1 cellular context compared by ENCODE assay signal in genomic region chr5:129094924-129095797, GRCh38.
TF ChIP-seq lines count a peak whose summit lies in the region.

No MANE protein-coding gene starts in this region.

TF ChIP-seq in K562, 482 proteins besides CTCF, POLR2A, EP300 and RAD21 (continued from another document and continues in another):
- TF ChIP-seq MBD1 (CRISPR knock-in tag; IDR thresholded peaks at IDR 0.05) (no peak), ZNF586 (CRISPR knock-in tag; conservative IDR thresholded peaks at IDR 0.05) (no peak), USF2 (CRISPR knock-in tag; IDR thresholded peaks at IDR 0.05) (0 out of 2 replicates have a peak, but pooled peaks have one; percentile 10), PTBP1 (IDR thresholded peaks at IDR 0.05; ENCODE audit: low read depth, low read length) (no peak), ZBTB1 (CRISPR knock-in tag; IDR thresholded peaks at IDR 0.05; ENCODE audit: borderline replicate concordance, low read depth) (no peak), FOXA3 (CRISPR knock-in tag; conservative IDR thresholded peaks at IDR 0.05 in 1 of 2, IDR thresholded peaks at IDR 0.05 in 1 of 2) (no peak), ZNF780A (CRISPR knock-in tag; IDR thresholded peaks at IDR 0.05) (no peak), MLX (CRISPR knock-in tag; conservative IDR thresholded peaks at IDR 0.05) (no peak), ELK3 (CRISPR knock-in tag; IDR thresholded peaks at IDR 0.05) (no peak), CREB1 (IDR thresholded peaks at IDR 0.05) (no peak), CREB1 (CRISPR knock-in tag; IDR thresholded peaks at IDR 0.05) (no peak; the same call in 1 of the 2 replicates), CBX8 (IDR thresholded peaks at IDR 0.05; ENCODE audit: borderline replicate concordance, extremely low read depth, low read depth, low read length, poor library complexity, severe bottlenecking) (no peak), TEAD2 (tag; IDR thresholded peaks at IDR 0.05) (no peak), ATF7 (IDR thresholded peaks at IDR 0.05) (no peak), NCOA2 (IDR thresholded peaks at IDR 0.05; ENCODE audit: partially characterized antibody in 2 of 2) (no peak), RREB1 (CRISPR knock-in tag; IDR thresholded peaks at IDR 0.05) (peak; percentile 83; the same call in 1 of the 2 replicates), SMARCA5 (IDR thresholded peaks at IDR 0.05) (no peak), TAF15 (IDR thresholded peaks at IDR 0.05; ENCODE audit: low read depth, low read length) (no peak), RNF219 (CRISPR knock-in tag; IDR thresholded peaks at IDR 0.05) (no peak), RBM15 (IDR thresholded peaks at IDR 0.05; ENCODE audit: insufficient read depth, low read length) (no peak), SRSF9 (IDR thresholded peaks at IDR 0.05; ENCODE audit: borderline replicate concordance, low read depth, low read length) (no peak), YBX1 (IDR thresholded peaks at IDR 0.05) (no peak), RBM34 (IDR thresholded peaks at IDR 0.05; ENCODE audit: borderline replicate concordance, insufficient read depth, low read length) (no peak), TAF9B (IDR thresholded peaks at IDR 0.05; ENCODE audit: partially characterized antibody) (no peak), FIP1L1 (IDR thresholded peaks at IDR 0.05; ENCODE audit: low read depth, low read length, poor library complexity, severe bottlenecking) (no peak), MAX (CRISPR knock-in tag; IDR thresholded peaks at IDR 0.05) (peak; percentile 36; the same call in 1 of the 2 replicates), GABPB2 (CRISPR knock-in tag; conservative IDR thresholded peaks at IDR 0.05) (no peak), FUS (optimal IDR thresholded peaks at IDR 0.05; ENCODE audit: low read depth, low read length) (no peak), ARID4B (CRISPR knock-in tag; IDR thresholded peaks at IDR 0.05) (peak; percentile 31; the same call in 1 of the 2 replicates), ZNF644 (tag; IDR thresholded peaks at IDR 0.05; ENCODE audit: low read depth) (no peak), SP2 (IDR thresholded peaks at IDR 0.05; ENCODE audit: extremely low read depth, low read depth, low read length, poor library complexity, severe bottlenecking) (no peak), ZNF830 (CRISPR knock-in tag; IDR thresholded peaks at IDR 0.05) (peak; percentile 76; the same call in 1 of the 2 replicates), ZFX (CRISPR knock-in tag; IDR thresholded peaks at IDR 0.05) (peak; percentile 48), MEIS2 (IDR thresholded peaks at IDR 0.05; ENCODE audit: partially characterized antibody) (peak; percentile 18)
